In genomic region chr5:72248352-72249032, GRCh38 we compare ENCODE assay signal across 8 cellular contexts.
DNase-seq lines count a peak whose midpoint lies in the region; ATAC-seq and TF ChIP-seq lines count a peak whose summit lies in the region.

No MANE protein-coding gene starts in this region.

- ATAC-seq in HG03520 (IDR thresholded peaks at IDR 0.05; ENCODE audit: unreplicated experiment) (no peak), GM18502 (IDR thresholded peaks at IDR 0.05; ENCODE audit: poor library complexity, unreplicated experiment) (no peak)

- H3K36me3 ChIP-seq in HEK293 (ENCODE audit: control insufficient read depth in 2 of 2, insufficient read depth in 1 of 2, low read length in 2 of 2) (no peaks in the 10 kb centered on the region), testis (ENCODE audit: low read depth, missing control alignments) (no peaks in the 10 kb centered on the region)

- no peak for TF ChIP-seq POLR2A in testis (IDR thresholded peaks at IDR 0.05)

- POLR2A ChIA-PET in HEK293 (lab: Yijun Ruan, JAX), result interaction anchor here (0.6 to 1.3 kb wide), 6 partner anchors 10 to 569 kb away, joined by 3 to 11 read pairs (median 4); partner anchors contain the start of genes MRPS27 and PTCD2

- DNase-seq in amniotic epithelial cell (ENCODE audit: low read depth), result peak; percentile 73
- peak; percentile 41 for DNase-seq in iPS-NIHi11 (ENCODE audit: low spot score)
- DNase-seq in testis, result peak; percentile 46
- DNase-seq in posterior vena cava (ENCODE audit: low spot score), result no peak
- DNase-seq in NCI-H1930 (lab: John Stamatoyannopoulos, UW), result no peak

- WGBS in testis, 2 donors, result 50 to 64% methylated on average over 3 of the region's 3 CpGs

- H3K27me3 ChIP-seq in testis, result no peaks in the 10 kb centered on the region

- intact Hi-C loops in testis (cut with DNase I; ENCODE audit: low total_unique reads) (no loop called here), posterior vena cava (cut with DNase I) (loop anchor here (5.0 to 10.0 kb wide), 2 partner anchors 56 to 379 kb away; no protein-coding TSS in a partner anchor)

- H3K4me3 ChIP-seq in HEK293 (ENCODE audit: low read depth, low read length), result no peak overlapping the region
- no peak overlapping the region for H3K4me3 ChIP-seq in testis

- CTCF ChIA-PET in HEK293 (lab: Yijun Ruan, JAX), result interaction anchor here (0.7 to 1.9 kb wide), 3 partner anchors 21 to 60 kb away, joined by 3 to 7 read pairs (median 5); no protein-coding TSS in a partner anchor

- H3K27ac ChIP-seq in HEK293 (ENCODE audit: extremely low read depth, low read depth, low read length) (peak overlapping the region; percentile 61), testis (peak overlapping the region in 1 of 2 donors; percentile 63)

- H3K9me3 ChIP-seq in HEK293 (ENCODE audit: control insufficient read depth, insufficient read depth, low read depth, low read length) (no peaks in the 10 kb centered on the region), testis (no peaks in the 10 kb centered on the region)

- TF ChIP-seq CTCF in HEK293 (tag by site-specific recombination; IDR thresholded peaks at IDR 0.05) (no peak), testis (IDR thresholded peaks at IDR 0.05) (no peak)

- H3K4me1 ChIP-seq in HEK293 (ENCODE audit: control insufficient read depth, insufficient read depth, low read length) (peaks cover 25% of the 10 kb centered on the region), testis (peaks cover 31% of the 10 kb centered on the region)

TF ChIP-seq in HEK293, 187 proteins besides CTCF, POLR2A, EP300 and RAD21 (continues in another document):
- TF ChIP-seq IKZF3 (tag by site-specific recombination; IDR thresholded peaks at IDR 0.05) (peak; percentile 81; the same call in 1 of the 2 replicates), ZNF423 (tag by site-specific recombination; IDR thresholded peaks at IDR 0.05) (no peak), PBX3 (CRISPR knock-in tag; IDR thresholded peaks at IDR 0.05) (no peak), ZNF837 (tag by site-specific recombination; IDR thresholded peaks at IDR 0.05) (no peak), ZNF768 (tag by site-specific recombination; IDR thresholded peaks at IDR 0.05) (no peak), OVOL3 (tag by site-specific recombination; IDR thresholded peaks at IDR 0.05) (peak; percentile 14; the same call in 1 of the 2 replicates), ZNF529 (tag by site-specific recombination; IDR thresholded peaks at IDR 0.05; ENCODE audit: insufficient replicate concordance) (no peak), ZNF274 (IDR thresholded peaks at IDR 0.05; ENCODE audit: low read length) (no peak), ZNF274 (tag by site-specific recombination; IDR thresholded peaks at IDR 0.05; ENCODE audit: borderline replicate concordance) (no peak), ZNF501 (tag by site-specific recombination; IDR thresholded peaks at IDR 0.05) (no peak), ZNF654 (tag by site-specific recombination; IDR thresholded peaks at IDR 0.05; ENCODE audit: low read depth) (no peak), ZNF391 (tag by site-specific recombination; IDR thresholded peaks at IDR 0.05; ENCODE audit: borderline replicate concordance, low read depth) (no peak), ZNF433 (tag by site-specific recombination; IDR thresholded peaks at IDR 0.05; ENCODE audit: low read depth) (no peak), REPIN1 (tag by site-specific recombination; IDR thresholded peaks at IDR 0.05; ENCODE audit: low read depth) (no peak), ZNF280C (tag by site-specific recombination; IDR thresholded peaks at IDR 0.05) (no peak), BCL11B (tag by site-specific recombination; IDR thresholded peaks at IDR 0.05; ENCODE audit: low read depth) (no peak), ZBTB44 (tag by site-specific recombination; IDR thresholded peaks at IDR 0.05) (no peak), ZNF530 (tag by site-specific recombination; IDR thresholded peaks at IDR 0.05; ENCODE audit: low read depth) (no peak), ZNF692 (tag by site-specific recombination; IDR thresholded peaks at IDR 0.05) (peak; percentile 28; the same call in 1 of the 2 replicates), ZXDB (tag by site-specific recombination; IDR thresholded peaks at IDR 0.05) (0 out of 2 replicates have a peak, but pooled peaks have one; percentile 39), ELK4 (IDR thresholded peaks at IDR 0.05; ENCODE audit: borderline replicate concordance, low read depth, low read length) (no peak), ZNF223 (tag by site-specific recombination; IDR thresholded peaks at IDR 0.05) (no peak), KLF10 (tag by site-specific recombination; IDR thresholded peaks at IDR 0.05) (peak; percentile 77), ZNF366 (tag by site-specific recombination; conservative IDR thresholded peaks at IDR 0.05) (peak; percentile 60; the same call in 1 of the 2 replicates), ZNF670 (tag by site-specific recombination; IDR thresholded peaks at IDR 0.05; ENCODE audit: low read depth) (no peak), ZNF2 (tag by site-specific recombination; IDR thresholded peaks at IDR 0.05) (no peak), ZNF394 (tag by site-specific recombination; IDR thresholded peaks at IDR 0.05; ENCODE audit: borderline replicate concordance) (no peak), ZNF561 (tag by site-specific recombination; IDR thresholded peaks at IDR 0.05; ENCODE audit: borderline replicate concordance) (no peak; the same call in 1 of the 2 replicates), ZNF791 (tag by site-specific recombination; IDR thresholded peaks at IDR 0.05) (no peak), ZNF830 (tag by site-specific recombination; IDR thresholded peaks at IDR 0.05; ENCODE audit: low read depth) (no peak), SCRT1 (tag by site-specific recombination; IDR thresholded peaks at IDR 0.05; ENCODE audit: borderline replicate concordance) (no peak; the same call in 1 of the 2 replicates), ZNF777 (tag by site-specific recombination; IDR thresholded peaks at IDR 0.05; ENCODE audit: borderline replicate concordance) (no peak)

Comparison
In these comparisons a context has a peak if more than half of its experiments do, and no peak if none do; other contexts are left out.
1. DNase-seq: peak in amniotic epithelial cell (single experiment), iPS-NIHi11 (single experiment) and testis (single experiment); none in posterior vena cava (single experiment) and NCI-H1930 (0 of 2).